11 cellular contexts compared by ENCODE assay signal in genomic region chr5:139985733-139986132, GRCh38. TPM values are rescaled to one million over a fixed set of nuclear protein-coding genes. Genes with fewer than 3 reads are reported as not detected.
DNase-seq lines count a peak whose midpoint lies in the region; ATAC-seq and TF ChIP-seq lines count a peak whose summit lies in the region.
"Had no signal": no experiment of that assay in that cellular context is flagged by ENCODE, and none has a peak within 500 bp of the region (broad histone marks: within the 10 kb centered on the region; RNA-seq: fewer than 3 reads in every experiment).

No MANE protein-coding gene starts in this region.

- whole genome bisulfite sequencing in heart right ventricle, 2 donors, result 50 to 66% methylated on average over 3 of the region's 3 CpGs

- no peaks in the 10 kb centered on the region for H3K9me3 Mint-ChIP-seq in activated T-helper 17 cell treated with anti-CD3 and anti-CD28 coated beads, Interleukin-2, amount 50 U/mL, for 72 hours
- no peaks in the 10 kb centered on the region for H3K9me3 Mint-ChIP-seq in activated CD4-positive, alpha-beta T cell treated with anti-CD3 and anti-CD28 coated beads for 36 hours (ENCODE audit: low read depth)

- H3K27ac ChIP-seq in HEK293 (ENCODE audit: extremely low read depth, low read depth, low read length), result no peak overlapping the region
- peak overlapping the region in 9 of 10 donors; percentile 24 to 81 (median 57) for H3K27ac ChIP-seq in heart right ventricle

- H3K36me3 ChIP-seq in HEK293 (ENCODE audit: control insufficient read depth in 2 of 2, insufficient read depth in 1 of 2, low read length in 2 of 2) (no peaks in the 10 kb centered on the region), heart right ventricle (no peaks in the 10 kb centered on the region)

- CTCF ChIA-PET in HEK293 (lab: Yijun Ruan, JAX), result interaction anchor here (0.5 to 7.7 kb wide), 2 partner anchors 17 to 1488 kb away, joined by 3 to 104 read pairs; no protein-coding TSS in a partner anchor
- CTCF ChIA-PET in activated CD4-positive, alpha-beta T cell treated with anti-CD3 and anti-CD28 coated beads for 36 hours (lab: Charles Lee), result interaction anchor here (0.6 to 2.9 kb wide), 2 partner anchors 17 to 30 kb away, joined by 3 to 14 read pairs; no protein-coding TSS in a partner anchor

- peak; percentile 78 to 96 (median 90) for ATAC-seq in heart right ventricle
- no peak for ATAC-seq in activated T-helper 17 cell treated with anti-CD3 and anti-CD28 coated beads, Interleukin-2, amount 50 U/mL, for 72 hours (replicated peaks)
- no peak for ATAC-seq in activated CD4-positive, alpha-beta T cell treated with anti-CD3 and anti-CD28 coated beads for 36 hours

- DNase-seq in 8988T, result peak; percentile 43
- peak; percentile 36 for DNase-seq in SKM-1 treated with dmso at 0.1 percent for 144 hours (lab: John Stamatoyannopoulos, UW; ENCODE audit: unreplicated experiment)
- DNase-seq in heart right ventricle, result peak in 1 of 2 donors; percentile 44
- no peak for DNase-seq in activated CD4-positive, alpha-beta T cell treated with anti-CD3 and anti-CD28 coated beads for 36 hours
- no peak for DNase-seq in mesenteric fat pad (ENCODE audit: low spot score)
- DNase-seq in dedifferentiated amniotic fluid mesenchymal stem cell (ENCODE audit: extremely low spot score), result no peak
- DNase-seq: activated T-cell treated with anti-CD3 and anti-CD28 coated beads, Interleukin-2, amount 50 U/mL, for 48 hours; CD4-positive, CD25-positive, alpha-beta regulatory T cell; SHP77 treated with DMSO at 0.1 percent for 48 hours had no signal

- H3K27me3 Mint-ChIP-seq in activated T-helper 17 cell treated with anti-CD3 and anti-CD28 coated beads, Interleukin-2, amount 50 U/mL, for 72 hours, result peaks cover 13% of the 10 kb centered on the region
- H3K27me3 Mint-ChIP-seq in activated CD4-positive, alpha-beta T cell treated with anti-CD3 and anti-CD28 coated beads for 36 hours, result peaks cover 11% of the 10 kb centered on the region

- no peak overlapping the region for H3K27ac Mint-ChIP-seq in activated T-helper 17 cell treated with anti-CD3 and anti-CD28 coated beads, Interleukin-2, amount 50 U/mL, for 72 hours
- H3K27ac Mint-ChIP-seq in activated CD4-positive, alpha-beta T cell treated with anti-CD3 and anti-CD28 coated beads for 36 hours, result no peak overlapping the region
- H3K27ac Mint-ChIP-seq: CD4-positive, CD25-positive, alpha-beta regulatory T cell had no signal

- H3K4me1 ChIP-seq in HEK293 (ENCODE audit: control insufficient read depth, insufficient read depth, low read length), result peaks cover 7% of the 10 kb centered on the region; the same call in 1 of the 2 replicates
- H3K4me1 ChIP-seq in heart right ventricle, result peaks cover 0 to 45% (median 29%) of the 10 kb centered on the region in 9 donors

- POLR2A ChIA-PET in HEK293 (lab: Yijun Ruan, JAX), result interaction anchor here (1.4 kb wide), 1 partner anchor 58 kb away, joined by 6 read pairs; no protein-coding TSS in a partner anchor
- POLR2A ChIA-PET in activated CD4-positive, alpha-beta T cell treated with anti-CD3 and anti-CD28 coated beads for 36 hours (lab: Charles Lee), result no interaction called here

- H3K36me3 Mint-ChIP-seq in activated T-helper 17 cell treated with anti-CD3 and anti-CD28 coated beads, Interleukin-2, amount 50 U/mL, for 72 hours (ENCODE audit: low read depth), result no peaks in the 10 kb centered on the region
- H3K36me3 Mint-ChIP-seq in activated CD4-positive, alpha-beta T cell treated with anti-CD3 and anti-CD28 coated beads for 36 hours (ENCODE audit: low read depth), result no peaks in the 10 kb centered on the region
- H3K36me3 Mint-ChIP-seq: CD4-positive, CD25-positive, alpha-beta regulatory T cell had no signal

- no peak overlapping the region for H3K4me3 Mint-ChIP-seq in activated T-helper 17 cell treated with anti-CD3 and anti-CD28 coated beads, Interleukin-2, amount 50 U/mL, for 72 hours
- H3K4me3 Mint-ChIP-seq in activated CD4-positive, alpha-beta T cell treated with anti-CD3 and anti-CD28 coated beads for 36 hours, result no peak overlapping the region
- H3K4me3 Mint-ChIP-seq: CD4-positive, CD25-positive, alpha-beta regulatory T cell had no signal

- H3K27me3 ChIP-seq in heart right ventricle, result no peaks in the 10 kb centered on the region

- H3K9me3 ChIP-seq in HEK293 (ENCODE audit: control insufficient read depth, insufficient read depth, low read depth, low read length) (no peaks in the 10 kb centered on the region), heart right ventricle (no peaks in the 10 kb centered on the region)

- intact Hi-C loops in heart right ventricle (cut with DNase I), result loop anchor here in 1 of 10 donors (10.0 kb wide), 1 partner anchor 59 kb away; the partner anchor contains the start of gene NRG2
- intact Hi-C loops in activated CD4-positive, alpha-beta T cell treated with anti-CD3 and anti-CD28 coated beads for 36 hours (cut with DNase I, micrococcal nuclease), result no loop called here

- H3K4me3 ChIP-seq in HEK293 (ENCODE audit: low read depth, low read length) (no peak overlapping the region), heart right ventricle (no peak overlapping the region)

- TF ChIP-seq CTCF in HEK293 (tag by site-specific recombination; IDR thresholded peaks at IDR 0.05), result no peak
- TF ChIP-seq CTCF in heart right ventricle (IDR thresholded peaks at IDR 0.05), result no peak

- no peaks in the 10 kb centered on the region for H3K4me1 Mint-ChIP-seq in activated T-helper 17 cell treated with anti-CD3 and anti-CD28 coated beads, Interleukin-2, amount 50 U/mL, for 72 hours
- no peaks in the 10 kb centered on the region for H3K4me1 Mint-ChIP-seq in activated CD4-positive, alpha-beta T cell treated with anti-CD3 and anti-CD28 coated beads for 36 hours
- H3K4me1 Mint-ChIP-seq: CD4-positive, CD25-positive, alpha-beta regulatory T cell had no signal

TF ChIP-seq in HEK293, 187 proteins besides CTCF, POLR2A, EP300 and RAD21 (continues in another document):
- TF ChIP-seq ZFP41 (tag by site-specific recombination; IDR thresholded peaks at IDR 0.05; ENCODE audit: borderline replicate concordance) (no peak), ZBTB21 (tag by site-specific recombination; IDR thresholded peaks at IDR 0.05) (peak; percentile 78), IKZF3 (tag by site-specific recombination; IDR thresholded peaks at IDR 0.05) (peak; percentile 38), ZNF830 (tag by site-specific recombination; IDR thresholded peaks at IDR 0.05; ENCODE audit: low read depth) (no peak), ZNF398 (tag by site-specific recombination; IDR thresholded peaks at IDR 0.05) (peak; percentile 83), ZNF292 (tag by site-specific recombination; IDR thresholded peaks at IDR 0.05; ENCODE audit: borderline replicate concordance, low read depth) (no peak), ZNF792 (tag by site-specific recombination; IDR thresholded peaks at IDR 0.05) (no peak), ZNF585B (tag by site-specific recombination; IDR thresholded peaks at IDR 0.05) (no peak), GLI4 (tag by site-specific recombination; IDR thresholded peaks at IDR 0.05) (no peak), ZNF394 (tag by site-specific recombination; IDR thresholded peaks at IDR 0.05; ENCODE audit: borderline replicate concordance) (peak; percentile 53; the same call in 1 of the 2 replicates), HOXC10 (CRISPR knock-in tag; IDR thresholded peaks at IDR 0.05) (no peak), ZNF133 (tag by site-specific recombination; IDR thresholded peaks at IDR 0.05) (no peak), GLIS2 (tag by site-specific recombination; IDR thresholded peaks at IDR 0.05) (peak; percentile 58), MEIS1 (CRISPR knock-in tag; IDR thresholded peaks at IDR 0.05; ENCODE audit: borderline replicate concordance) (no peak), ZNF24 (tag by site-specific recombination; IDR thresholded peaks at IDR 0.05) (peak; percentile 72; the same call in 1 of the 2 replicates), ZNF777 (tag by site-specific recombination; IDR thresholded peaks at IDR 0.05; ENCODE audit: borderline replicate concordance) (no peak), ZNF214 (tag by site-specific recombination; IDR thresholded peaks at IDR 0.05; ENCODE audit: borderline replicate concordance) (no peak), INSM2 (tag by site-specific recombination; IDR thresholded peaks at IDR 0.05) (peak; percentile 67), ZNF211 (tag by site-specific recombination; IDR thresholded peaks at IDR 0.05; ENCODE audit: low read depth) (no peak), MYNN (tag by site-specific recombination; IDR thresholded peaks at IDR 0.05; ENCODE audit: borderline replicate concordance) (no peak)

RNA-seq across cellular contexts. Expression of gene NRG2, which starts 57.4 kb away (rescaled TPM):
- total RNA-seq in heart right ventricle, result 1 to 10 TPM; 1.0 to 6.6 (median 2.9) TPM
- polyA plus RNA-seq in heart right ventricle, result 1 to 10 TPM in 1 of 2 donors, under 1 TPM in 1; 0.64 to 4.5 TPM
- total RNA-seq in activated T-helper 17 cell treated with anti-CD3 and anti-CD28 coated beads, Interleukin-2, amount 50 U/mL, for 72 hours, result under 1 TPM; 0.11 to 0.48 TPM
- under 1 TPM; 0.11 to 0.14 TPM for total RNA-seq in activated CD4-positive, alpha-beta T cell treated with anti-CD3 and anti-CD28 coated beads for 36 hours
- total RNA-seq in mesenteric fat pad, result 5.7 TPM
- total RNA-seq: CD4-positive, CD25-positive, alpha-beta regulatory T cell had no signal
- polyA plus RNA-seq: CD4-positive, CD25-positive, alpha-beta regulatory T cell had no signal

Comparison
In these comparisons a context has a peak if more than half of its experiments do, and no peak if none do; other contexts are left out.
1. DNase-seq: peak in 8988T (single experiment) and SKM-1 treated with dmso at 0.1 percent for 144 hours (single experiment); none in activated CD4-positive, alpha-beta T cell treated with anti-CD3 and anti-CD28 coated beads for 36 hours (single experiment), mesenteric fat pad (single experiment) and dedifferentiated amniotic fluid mesenchymal stem cell (single experiment).
2. ATAC-seq: peak in heart right ventricle (8 of 8); none in activated T-helper 17 cell treated with anti-CD3 and anti-CD28 coated beads, Interleukin-2, amount 50 U/mL, for 72 hours (single experiment) and activated CD4-positive, alpha-beta T cell treated with anti-CD3 and anti-CD28 coated beads for 36 hours (single experiment).